8 cellular contexts compared by ENCODE assay signal in genomic region chr16:87076950-87077749, GRCh38.
DNase-seq lines count a peak whose midpoint lies in the region; ATAC-seq, FAIRE-seq and TF ChIP-seq lines count a peak whose summit lies in the region.

No MANE protein-coding gene starts in this region.

- H3K36me3 ChIP-seq in gastroesophageal sphincter (no peaks in the 10 kb centered on the region), small intestine (ENCODE audit: control insufficient read depth in 2 of 2, insufficient read depth in 2 of 2, low read length in 2 of 2) (no peaks in the 10 kb centered on the region)

- H3K4me3 ChIP-seq in gastroesophageal sphincter (no peak overlapping the region), small intestine (ENCODE audit: low read depth in 1 of 2, low read length in 2 of 2) (no peak overlapping the region)

- peak in 1 of 4 experiments; percentile 45 for TF ChIP-seq CTCF in gastroesophageal sphincter (IDR thresholded peaks at IDR 0.05)

- no peaks in the 10 kb centered on the region for H3K4me1 ChIP-seq in gastroesophageal sphincter
- H3K4me1 ChIP-seq in small intestine (ENCODE audit: control insufficient read depth in 2 of 2, insufficient read depth in 1 of 2, low read depth in 1 of 2, low read length in 1 of 2) = no peaks in the 10 kb centered on the region

- no peak overlapping the region for H3K27ac ChIP-seq in gastroesophageal sphincter
- H3K27ac ChIP-seq in small intestine (ENCODE audit: low read depth in 1 of 2, low read length in 1 of 2) = no peak overlapping the region

- TF ChIP-seq POLR2A in gastroesophageal sphincter (IDR thresholded peaks at IDR 0.05) = no peak
- no peak for TF ChIP-seq POLR2A in GM12891 (IDR thresholded peaks at IDR 0.05; ENCODE audit: low read depth, low read length)

- WGBS in gastroesophageal sphincter (ENCODE audit: low coverage in 1 of 2), 2 donors = 51 to 63% methylated on average over 3 to 4 of the region's 13 CpGs
- 45 to 60% (median 45%) methylated on average over 13 of the region's 13 CpGs for WGBS in small intestine, 3 donors

- peak; percentile 16 for DNase-seq in NCI-H146 (lab: John Stamatoyannopoulos, UW)
- no peak for DNase-seq in NCI-H146 treated with DMSO at 0.1 percent for 48 hours (lab: John Stamatoyannopoulos, UW; ENCODE audit: unreplicated experiment)
- peak; percentile 64 for DNase-seq in HuH-7.5 (ENCODE audit: low spot score)
- DNase-seq in activated CD4-positive, alpha-beta T cell treated with anti-CD3 and anti-CD28 coated beads for 48 hours = peak; percentile 72
- peak; percentile 53 for DNase-seq in small intestine
- no peak for DNase-seq in GM12891 (ENCODE audit: insufficient read length, low spot score)
- DNase-seq in frontal cortex (ENCODE audit: low spot score in 2 of 2) = no peak

- peak; percentile 19 for ATAC-seq in gastroesophageal sphincter

- H3K27me3 ChIP-seq in gastroesophageal sphincter = peaks cover 20% of the 10 kb centered on the region
- peaks cover 0 to 4% of the 10 kb centered on the region in 2 donors for H3K27me3 ChIP-seq in small intestine (ENCODE audit: control insufficient read depth in 2 of 2, insufficient read depth in 2 of 2, low read length in 2 of 2)

- TF ChIP-seq EP300 in gastroesophageal sphincter (IDR thresholded peaks at IDR 0.05) = no peak

- FAIRE-seq in small intestine (lab: Jason Lieb, UNC) = no peak
- FAIRE-seq in GM12891 (lab: Jason Lieb, UNC) = no peak
- no peak for FAIRE-seq in frontal cortex (lab: Jason Lieb, UNC)

- H3K9me3 ChIP-seq in gastroesophageal sphincter (peaks cover 0 to 30% (median 4%) of the 10 kb centered on the region in 3 donors), small intestine (ENCODE audit: control insufficient read depth, low read depth) (no peaks in the 10 kb centered on the region)

TF ChIP-seq in GM12891, 5 proteins besides CTCF, POLR2A, EP300 and RAD21:
- no peak for TF ChIP-seq SPI1 (IDR thresholded peaks at IDR 0.05; ENCODE audit: low read depth, low read length)
- TF ChIP-seq POU2F2 (IDR thresholded peaks at IDR 0.05; ENCODE audit: low read depth, low read length) = no peak
- TF ChIP-seq PAX5 (IDR thresholded peaks at IDR 0.05; ENCODE audit: insufficient read depth, low read length, severe bottlenecking) = no peak
- TF ChIP-seq POLR2AphosphoS5 (IDR thresholded peaks at IDR 0.05; ENCODE audit: low read depth, low read length) = no peak
- no peak for TF ChIP-seq TAF1 (IDR thresholded peaks at IDR 0.05; ENCODE audit: low read depth, low read length)

Comparison
In these comparisons a context has a peak if more than half of its experiments do, and no peak if none do; other contexts are left out.
1. DNase-seq: peak in NCI-H146 (single experiment), HuH-7.5 (single experiment), activated CD4-positive, alpha-beta T cell treated with anti-CD3 and anti-CD28 coated beads for 48 hours (single experiment) and small intestine (single experiment); none in NCI-H146 treated with DMSO at 0.1 percent for 48 hours (single experiment), GM12891 (single experiment) and frontal cortex (0 of 2).